ENCODE assay signal across 8 cellular contexts in the genomic region with DNA sequence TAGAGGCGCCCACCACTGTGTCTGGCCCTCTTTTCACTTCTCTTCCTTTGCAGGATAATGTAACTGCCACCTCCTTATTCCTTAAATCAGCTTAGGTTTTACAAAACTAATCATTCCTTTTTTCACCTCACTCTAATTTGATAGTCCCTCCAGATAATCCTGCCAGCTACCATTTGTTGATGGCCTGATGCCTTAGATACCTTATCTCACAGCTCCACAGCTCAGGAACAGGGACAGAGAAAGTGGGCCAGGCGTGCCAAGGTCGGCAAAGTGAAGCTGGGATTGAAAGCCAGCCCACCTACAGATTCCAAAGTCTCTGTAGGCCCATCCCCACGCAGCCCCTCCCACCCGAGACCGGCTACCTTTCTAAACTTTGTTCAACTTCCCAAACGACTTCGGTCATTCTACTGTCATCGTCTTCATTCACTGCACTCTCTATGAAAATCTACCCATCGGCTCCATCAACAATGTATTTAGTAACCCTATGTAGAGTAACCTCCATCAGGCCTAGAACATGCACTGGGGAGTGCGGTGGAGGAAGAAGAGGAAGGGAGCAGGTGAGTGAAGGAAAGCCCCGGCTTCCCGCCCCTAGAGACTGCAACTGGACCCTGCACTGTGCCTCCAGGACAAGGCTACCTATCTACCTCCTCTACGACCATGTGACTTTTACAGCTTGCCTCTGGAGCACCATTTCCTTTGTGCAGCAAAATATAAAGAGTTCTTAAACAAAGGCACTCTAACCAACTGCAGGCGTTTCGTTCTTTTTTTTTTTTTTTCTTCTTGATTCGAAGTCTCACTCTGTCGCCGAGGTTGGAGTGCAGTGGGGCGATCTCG. TPM values are rescaled to one million over a fixed set of nuclear protein-coding genes. Genes with fewer than 3 reads are reported as not detected.
DNase-seq lines count a peak whose midpoint lies in the region; ATAC-seq and TF ChIP-seq lines count a peak whose summit lies in the region.

No MANE protein-coding gene starts in this region.

- no peaks in the 10 kb centered on the region for H3K27me3 Mint-ChIP-seq in activated naive CD4-positive, alpha-beta T cell treated with anti-CD3 and anti-CD28 coated beads, Interleukin-2, amount 10 ng/mL, durations not matched to agents 7 days and 5 days

- ATAC-seq in HG03135 (IDR thresholded peaks at IDR 0.05; ENCODE audit: unreplicated experiment), result no peak

- intact Hi-C loops in posterior cingulate gyrus (cut with DNase I), result loop anchor here (10.0 kb wide), 3 partner anchors 103 to 273 kb away; a partner anchor contains a TSS

- H3K4me3 Mint-ChIP-seq in activated naive CD4-positive, alpha-beta T cell treated with anti-CD3 and anti-CD28 coated beads, Interleukin-2, amount 10 ng/mL, durations not matched to agents 7 days and 5 days, result peak overlapping the region; percentile 92

- peak overlapping the region; percentile 94 for H3K27ac Mint-ChIP-seq in activated naive CD4-positive, alpha-beta T cell treated with anti-CD3 and anti-CD28 coated beads, Interleukin-2, amount 10 ng/mL, durations not matched to agents 7 days and 5 days

- peak overlapping the region; percentile 88 for H3K9ac ChIP-seq in SK-N-MC (ENCODE audit: insufficient read length)

- H3K4me1 Mint-ChIP-seq in activated naive CD4-positive, alpha-beta T cell treated with anti-CD3 and anti-CD28 coated beads, Interleukin-2, amount 10 ng/mL, durations not matched to agents 7 days and 5 days, result peaks cover 46% of the 10 kb centered on the region

- peak; percentile 23 for DNase-seq in activated naive CD4-positive, alpha-beta T cell treated with anti-CD3 and anti-CD28 coated beads, Interleukin-2, amount 10 ng/mL, durations not matched to agents 7 days and 5 days
- no peak for DNase-seq in activated naive CD4-positive, alpha-beta T cell (lab: John Stamatoyannopoulos, UW)
- no peak for DNase-seq in SK-N-MC (ENCODE audit: low read depth, low spot score)
- no peak for DNase-seq in fibroblast of villous mesenchyme (ENCODE audit: low read depth)
- DNase-seq in retina, result peak; percentile 59
- no peak for DNase-seq in AG08395 (ENCODE audit: low spot score)
- DNase-seq in posterior cingulate gyrus, result no peak

- CTCF ChIA-PET in activated naive CD4-positive, alpha-beta T cell treated with anti-CD3 and anti-CD28 coated beads, Interleukin-2, amount 10 ng/mL, durations not matched to agents 7 days and 5 days (lab: Charles Lee), result interaction anchor here (0.7 to 2.3 kb wide), 10 partner anchors 9 to 275 kb away, joined by 3 to 6 read pairs (median 3); a partner anchor contains a TSS

- TF ChIP-seq CTCF in fibroblast of villous mesenchyme (IDR thresholded peaks at IDR 0.05; ENCODE audit: insufficient read depth, low read depth, low read length), result no peak

- H3K9me3 ChIP-seq in SK-N-MC (ENCODE audit: low read depth, low read length), result no peaks in the 10 kb centered on the region

- H3K36me3 ChIP-seq in SK-N-MC (ENCODE audit: insufficient read depth, low read length), result peaks cover 8% of the 10 kb centered on the region

- H3K9me3 Mint-ChIP-seq in activated naive CD4-positive, alpha-beta T cell treated with anti-CD3 and anti-CD28 coated beads, Interleukin-2, amount 10 ng/mL, durations not matched to agents 7 days and 5 days, result no peaks in the 10 kb centered on the region

- no peak overlapping the region for H3K27ac ChIP-seq in SK-N-MC

- H3K4me3 ChIP-seq in SK-N-MC (peak overlapping the region; percentile 91), fibroblast of villous mesenchyme (ENCODE audit: low read depth, low read length) (peak overlapping the region; percentile 84)

- H3K36me3 Mint-ChIP-seq in activated naive CD4-positive, alpha-beta T cell treated with anti-CD3 and anti-CD28 coated beads, Interleukin-2, amount 10 ng/mL, durations not matched to agents 7 days and 5 days, result peaks cover 28% of the 10 kb centered on the region

RNA-seq across cellular contexts. Expression of a gene that starts 1.5 kb away (rescaled TPM):
- 22.2 and 26.3 TPM in 2 replicates for total RNA-seq in fibroblast of villous mesenchyme

RNA-seq across cellular contexts. Expression of a gene that starts 28.1 kb away (rescaled TPM):
- 11.7 and 14.2 TPM in 2 replicates for total RNA-seq in fibroblast of villous mesenchyme

Comparison
In these comparisons a context has a peak if more than half of its experiments do, and no peak if none do; other contexts are left out.
1. DNase-seq: peak in activated naive CD4-positive, alpha-beta T cell treated with anti-CD3 and anti-CD28 coated beads, Interleukin-2, amount 10 ng/mL, durations not matched to agents 7 days and 5 days (single experiment) and retina (single experiment); none in activated naive CD4-positive, alpha-beta T cell (0 of 4), SK-N-MC (single experiment), fibroblast of villous mesenchyme (single experiment), AG08395 (single experiment) and posterior cingulate gyrus (0 of 10).